ENCODE assay signal across 9 cellular contexts in genomic region chr7:21051865-21052264, GRCh38.
"Had no signal": no experiment of that assay in that cellular context is flagged by ENCODE, and none has a peak within 500 bp of the region (broad histone marks: within the 10 kb centered on the region; RNA-seq: fewer than 3 reads in every experiment).

No MANE protein-coding gene starts in this region.

- H3K27ac ChIP-seq: GM23248 had no signal

- H3K36me3 ChIP-seq: HAP-1 had no signal

- H3K4me3 Mint-ChIP-seq: GM23338, H9, HFFc6 had no signal

- H3K4me2 ChIP-seq: GM23338 had no signal

- H3K27ac Mint-ChIP-seq: GM23338, H9, HFFc6 had no signal

- H3K9ac ChIP-seq: GM23248 had no signal

- H2AFZ ChIP-seq: GM23248, GM23338 had no signal

- DNase-seq: GM23248, GOT3, H7, H9, HCEC 1CT, HFFc6 had no signal

- H3K9me3 Mint-ChIP-seq: GM23338, H9 had no signal

- H3K4me1 ChIP-seq: HAP-1 had no signal

- H3K9me3 ChIP-seq: HAP-1 had no signal

- ATAC-seq: GM23338, HCT116 had no signal

- H3K4me3 ChIP-seq: GM23248, GM23338, HAP-1 had no signal
